In the genomic region with DNA sequence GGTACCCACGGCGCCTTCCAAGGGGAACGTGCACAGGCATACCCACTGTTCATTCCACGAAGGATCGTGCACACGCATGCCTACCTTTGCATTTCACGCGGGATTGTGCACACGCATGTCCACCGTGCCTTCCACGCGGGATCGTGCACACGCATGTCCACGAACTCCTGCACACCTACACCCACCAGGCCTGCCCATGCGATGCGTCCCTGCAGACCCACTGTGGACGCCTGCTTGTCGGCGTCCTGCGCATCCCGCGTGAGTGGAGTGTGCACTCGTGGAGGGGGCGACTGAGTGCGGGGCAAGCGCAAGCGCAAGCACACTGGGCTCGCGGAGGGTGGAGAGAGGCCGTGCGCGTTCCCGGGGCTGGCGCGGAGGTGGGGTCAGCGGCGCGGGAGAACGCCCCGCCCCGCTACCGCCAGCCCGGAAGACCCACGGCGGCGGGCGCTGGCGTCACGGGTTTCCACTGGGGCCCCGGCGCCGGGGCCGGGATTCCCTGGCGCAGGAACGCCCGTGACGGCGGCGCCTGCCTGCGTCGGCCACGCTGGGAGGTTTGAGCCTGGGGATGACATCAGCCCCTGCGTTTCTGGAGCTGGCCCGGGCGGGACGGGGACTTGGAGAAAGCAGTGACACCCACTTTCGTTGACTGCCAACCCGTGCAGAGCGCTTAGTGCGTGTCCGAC, we compare ENCODE assay signal across 8 cellular contexts. TPM values are rescaled to one million over a fixed set of nuclear protein-coding genes. Genes with fewer than 3 reads are reported as not detected.
DNase-seq lines count a peak whose midpoint lies in the region; ATAC-seq, FAIRE-seq and TF ChIP-seq lines count a peak whose summit lies in the region.

No MANE protein-coding gene starts in this region.

- H3K9ac ChIP-seq in GM12878 (ENCODE audit: control insufficient read depth, insufficient read depth, low read length): no peak overlapping the region; the same call in 1 of the 2 replicates

- H3K9me3 ChIP-seq in GM12878 (replicated peaks; ENCODE audit: control insufficient read depth, insufficient read depth, low read length) (no peaks in the 10 kb centered on the region), psoas muscle (no peaks in the 10 kb centered on the region)

- TF ChIP-seq CTCF in CD14-positive monocyte (IDR thresholded peaks at IDR 0.05): no peak
- TF ChIP-seq CTCF in HFF-Myc (IDR thresholded peaks at IDR 0.05; ENCODE audit: low read depth, low read length, missing control alignments): no peak
- no peak for TF ChIP-seq CTCF in GM12878 (IDR thresholded peaks at IDR 0.05 in 2 of 3, conservative IDR thresholded peaks at IDR 0.05 in 1 of 3; ENCODE audit: control insufficient read depth in 2 of 3, extremely low read depth in 1 of 3, insufficient read depth in 1 of 3, low read depth in 3 of 3, low read length in 3 of 3)
- no peak for TF ChIP-seq CTCF in psoas muscle (IDR thresholded peaks at IDR 0.05)

- H3K27me3 ChIP-seq in GM12878 (replicated peaks in 1 of 2; ENCODE audit: control insufficient read depth in 2 of 2, insufficient read depth in 2 of 2, low read length in 1 of 2): peaks cover 0 to 2% of the 10 kb centered on the region in 2 experiments; a peak in 2 of 4 replicates
- H3K27me3 ChIP-seq in psoas muscle (ENCODE audit: insufficient read depth in 3 of 3, low read length in 2 of 3): no peaks in the 10 kb centered on the region

- peaks cover 0 to 7% (median 5%) of the 10 kb centered on the region in 7 donors for H3K9me3 Mint-ChIP-seq in CD14-positive monocyte

- TF ChIP-seq RAD21 in GM12878 (IDR thresholded peaks at IDR 0.05; ENCODE audit: insufficient read depth, low read depth, low read length): no peak

- no TSS peak for BruUV-seq in GM12878 (replicated peaks; lab: Mats Ljungman, UMichigan)

- H3K4me3 ChIP-seq in HFF-Myc (replicated peaks; ENCODE audit: low read depth, low read length): peak overlapping the region; percentile 51
- peak overlapping the region; percentile 77 for H3K4me3 ChIP-seq in GM12878
- H3K4me3 ChIP-seq in psoas muscle: peak overlapping the region; percentile 55

- peaks cover 3 to 11% of the 10 kb centered on the region in 2 donors for H3K36me3 Mint-ChIP-seq in CD14-positive monocyte

- no peaks in the 10 kb centered on the region for H4K20me1 ChIP-seq in GM12878 (ENCODE audit: control insufficient read depth, insufficient read depth)

- 37% methylated on average over 61 of the region's 72 CpGs for WGBS in GM12878 (ENCODE audit: insufficient coverage, insufficient replicate concordance, low lambda C conversion rate, missing lambda C conversion rate)
- WGBS in psoas muscle, 3 donors: 8 to 16% (median 9%) methylated on average over 52 to 72 of the region's 72 CpGs

- intact Hi-C loops in CD14-positive monocyte (cut with micrococcal nuclease) (loop anchor here (2.0 kb wide), 1 partner anchor 16 kb away; no protein-coding TSS in a partner anchor), GM12878 (cut with micrococcal nuclease; ENCODE audit: unreplicated experiment) (no loop called here), psoas muscle (cut with DNase I) (loop anchor here (2.0 to 5.0 kb wide), 2 partner anchors 18 to 48 kb away; a partner anchor contains a TSS)

- peak; percentile 75 for DNase-seq in CD14-positive monocyte (ENCODE audit: low spot score)
- no peak for DNase-seq in HFF-Myc (ENCODE audit: extremely low read depth, low read depth)
- peak; percentile 46 to 71 (median 49) for DNase-seq in T-helper 1 cell
- no peak for DNase-seq in GM12878 (ENCODE audit: low read depth, low spot score)
- peak in 45 of 51 donors; percentile 11 to 91 (median 62) for DNase-seq in hypothalamus (lab: John Stamatoyannopoulos, UW)
- peak; percentile 83 to 88 for DNase-seq in psoas muscle
- no peak for DNase-seq in NCI-H128 (lab: John Stamatoyannopoulos, UW; ENCODE audit: unreplicated experiment)
- no peak for DNase-seq in GF-D8 (lab: John Stamatoyannopoulos, UW)

- H3K4me1 ChIP-seq in GM12878 (ENCODE audit: control insufficient read depth, insufficient read depth, low read length) (peaks cover 20% of the 10 kb centered on the region), psoas muscle (peaks cover 35% of the 10 kb centered on the region)

- TF ChIP-seq POLR2A in GM12878 (IDR thresholded peaks at IDR 0.05; ENCODE audit: low read depth, low read length): no peak; the same call in 1 of the 2 replicates

- RAD21 ChIA-PET in GM12878 (lab: Charles Lee; ENCODE audit: unreplicated experiment): interaction anchor here (0.8 kb wide), 1 partner anchor 115 kb away, joined by 3 read pairs; no protein-coding TSS in a partner anchor

- no peak overlapping the region for H3K27ac ChIP-seq in GM12878 (ENCODE audit: control insufficient read depth, insufficient read depth)
- H3K27ac ChIP-seq in psoas muscle: peak overlapping the region; percentile 92

- ATAC-seq in GM12878 (peak; percentile 89), psoas muscle (peak; percentile 31 to 64 (median 44))

- POLR2A ChIA-PET in GM12878 (lab: Charles Lee): no interaction called here

- no peaks in the 10 kb centered on the region for H3K79me2 ChIP-seq in GM12878 (ENCODE audit: control insufficient read depth, insufficient read depth, low read length)

- H3K27ac Mint-ChIP-seq in CD14-positive monocyte: peak overlapping the region in 6 of 7 donors; percentile 18 to 76 (median 54)

- in situ Hi-C loops in GM12878 (cut with MboI): no loop called here

- peak; percentile 41 for FAIRE-seq in GM12878 (lab: Jason Lieb, UNC)

- peaks cover 32% of the 10 kb centered on the region for H3K4me1 Mint-ChIP-seq in CD14-positive monocyte

- H2AFZ ChIP-seq in GM12878 (ENCODE audit: control insufficient read depth, low read depth, low read length): peak overlapping the region; percentile 56

- H3K4me3 Mint-ChIP-seq in CD14-positive monocyte: peak overlapping the region; percentile 75 to 90

- TF ChIP-seq EP300 in GM12878 (IDR thresholded peaks at IDR 0.05; ENCODE audit: borderline replicate concordance in 1 of 2, control insufficient read depth in 1 of 2, low read depth in 2 of 2, low read length in 2 of 2): no peak

- CTCF ChIA-PET in GM12878 (lab: Yijun Ruan, JAX): interaction anchor here (0.9 kb wide), 1 partner anchor 18 kb away, joined by 3 read pairs; a partner anchor contains a TSS

- H3K27me3 Mint-ChIP-seq in CD14-positive monocyte (ENCODE audit: low read depth in 3 of 3): peaks cover 46 to 54% (median 48%) of the 10 kb centered on the region in 3 donors

- H3K36me3 ChIP-seq in GM12878 (ENCODE audit: control insufficient read depth in 2 of 2, insufficient read depth in 2 of 2, low read length in 1 of 2) (no peaks in the 10 kb centered on the region), psoas muscle (ENCODE audit: insufficient read depth in 1 of 2, low read depth in 1 of 2) (no peaks in the 10 kb centered on the region)

- SMC1A ChIA-PET in GM12878 (lab: Charles Lee; ENCODE audit: uncharacterized antibody, unreplicated experiment): interaction anchor here (1.3 kb wide), 1 partner anchor 67 kb away, joined by 4 read pairs; no protein-coding TSS in a partner anchor

- peak overlapping the region; percentile 98 for H3K4me2 ChIP-seq in GM12878 (ENCODE audit: control insufficient read depth, insufficient read depth)

TF ChIP-seq in GM12878, 131 proteins besides CTCF, POLR2A, EP300 and RAD21 (continues in another document):
- 0 out of 2 replicates have a peak, but pooled peaks have one; percentile 30 for TF ChIP-seq RFX5 (IDR thresholded peaks at IDR 0.05; ENCODE audit: low read depth, low read length)

RNA-seq across cellular contexts. Expression of a gene that starts 18.7 kb away (rescaled TPM):
- polyA plus RNA-seq in CD14-positive monocyte: 10 to 100 TPM; 67.4 to 76.2 TPM
- total RNA-seq in GM12878 (2013; cell fraction: nucleolus; rRNA removed): 313 and 319 TPM in 2 replicates
- total RNA-seq in GM12878 (2014; rRNA removed): 89.5 and 97.3 TPM in 2 replicates
- 51.1 and 53.5 TPM in 2 replicates for total RNA-seq in GM12878 (2014; rRNA removed; fragmentation: Illumina TruSeq; extraction: Trizol)
- total RNA-seq in GM12878 (2021): 101 and 104 TPM in 2 replicates
- polyA plus RNA-seq in GM12878 (2011; ENCODE audit: low read depth): 59.9 TPM
- 112 and 180 TPM in 2 replicates for polyA plus RNA-seq in GM12878 (2011; rRNA removed)
- 262 and 293 TPM in 2 replicates for polyA plus RNA-seq in GM12878 (2011; cell fraction: cytosol; rRNA removed)
- polyA plus RNA-seq in GM12878 (2011; cell fraction: nucleus; rRNA removed): 355 and 391 TPM in 2 replicates
- polyA plus RNA-seq in GM12878 (2012): 129 and 137 TPM in 2 replicates
- polyA plus RNA-seq in GM12878 (2014; fragmentation: Illumina TruSeq; extraction: Trizol): 12.4 and 33.7 TPM in 2 replicates
- 10 to 100 TPM in 1 of 2 experiments, 1 to 10 TPM in 1; 2.4 to 10.5 TPM for polyA plus RNA-seq in GM12878 (2014; fragmentation: Nextera tagmentation; extraction: Ambion mirVana)
- 150 and 165 TPM in 2 replicates for polyA plus RNA-seq in GM12878 (2014; rRNA removed)
- polyA plus RNA-seq in GM12878 (2016; fragmentation: Nextera tagmentation; extraction: Ambion mirVana): 100 to 1,000 TPM in 1 of 2 experiments, 10 to 100 TPM in 1; 92.7 to 106 TPM
- 93.1 and 170 TPM in 2 replicates for polyA minus RNA-seq in GM12878 (2011; rRNA and poly(A)+ RNA removed)
- 64.0 and 71.2 TPM in 2 replicates for polyA minus RNA-seq in GM12878 (2011; cell fraction: cytosol; rRNA and poly(A)+ RNA removed)
- polyA minus RNA-seq in GM12878 (2011; cell fraction: nucleus; rRNA and poly(A)+ RNA removed): 216 and 321 TPM in 2 replicates
- 10 to 100 TPM; 10.9 to 63.1 (median 25.6) TPM for total RNA-seq in psoas muscle
- 10 to 100 TPM; 14.1 to 94.1 (median 19.3) TPM for polyA plus RNA-seq in psoas muscle

RNA-seq across cellular contexts. Expression of a gene that starts 37.8 kb away (rescaled TPM):
- polyA plus RNA-seq in CD14-positive monocyte (1 to 10 TPM; 2.3 to 4.2 TPM), GM12878 (2011; rRNA removed) (62.9 and 98.1 TPM in 2 replicates), GM12878 (2014; fragmentation: Illumina TruSeq; extraction: Trizol) (80.1 and 121 TPM in 2 replicates), GM12878 (2014; fragmentation: Nextera tagmentation; extraction: Ambion mirVana) (1 to 10 TPM in 1 of 2 experiments, under 1 TPM in 1; 0.61 to 1.9 TPM), GM12878 (2014; rRNA removed) (94.8 and 108 TPM in 2 replicates), GM12878 (2016; fragmentation: Nextera tagmentation; extraction: Ambion mirVana) (10 to 100 TPM; 10.4 to 47.3 TPM), psoas muscle (10 to 100 TPM; 27.6 to 40.3 (median 38.1) TPM)
- 39.2 and 49.9 TPM in 2 replicates for total RNA-seq in GM12878 (2013; cell fraction: nucleolus; rRNA removed)
- total RNA-seq in GM12878 (2014; rRNA removed) (98.7 and 107 TPM in 2 replicates), GM12878 (2014; rRNA removed; fragmentation: Illumina TruSeq; extraction: Trizol) (63.4 and 66.4 TPM in 2 replicates), GM12878 (2021) (117 and 118 TPM in 2 replicates), psoas muscle (10 to 100 TPM; 11.4 to 28.6 (median 22.7) TPM)
- polyA plus RNA-seq in GM12878 (2011; ENCODE audit: low read depth): 34.0 TPM
- 131 and 153 TPM in 2 replicates for polyA plus RNA-seq in GM12878 (2011; cell fraction: cytosol; rRNA removed)
- 89.5 and 121 TPM in 2 replicates for polyA plus RNA-seq in GM12878 (2011; cell fraction: nucleus; rRNA removed)
- 45.1 and 51.1 TPM in 2 replicates for polyA plus RNA-seq in GM12878 (2012)
- polyA minus RNA-seq in GM12878 (2011; rRNA and poly(A)+ RNA removed): 61.8 and 93.7 TPM in 2 replicates
- 29.2 and 34.9 TPM in 2 replicates for polyA minus RNA-seq in GM12878 (2011; cell fraction: cytosol; rRNA and poly(A)+ RNA removed)
- 14.7 and 19.8 TPM in 2 replicates for polyA minus RNA-seq in GM12878 (2011; cell fraction: nucleus; rRNA and poly(A)+ RNA removed)

Comparison
In these comparisons a context has a peak if more than half of its experiments do, and no peak if none do; other contexts are left out.
1. DNase-seq: peak in CD14-positive monocyte (single experiment), T-helper 1 cell (5 of 5), hypothalamus (45 of 51) and psoas muscle (2 of 2); none in HFF-Myc (single experiment), GM12878 (single experiment), NCI-H128 (single experiment) and GF-D8 (single experiment).
2. Peak in every context shown above with its lines, with median percentiles within 50 percentile points of each other: H3K4me3 ChIP-seq.